1 cellular context compared by ENCODE assay signal in genomic region chr6:43265564-43265963, GRCh38.
A peak's percentile ranks its signal among the peaks of the same experiment; 100 is the strongest.
TF ChIP-seq lines count a peak whose summit lies in the region.

No MANE protein-coding gene starts in this region.

TF ChIP-seq in HepG2, 621 proteins besides CTCF, POLR2A, EP300 and RAD21 (continued from another document and continues in another):
- TF ChIP-seq TIGD3 (CRISPR knock-in tag; IDR thresholded peaks at IDR 0.05; ENCODE audit: borderline replicate concordance) (no peak), CHD4 (IDR thresholded peaks at IDR 0.05; ENCODE audit: borderline replicate concordance, low read length) (no peak), E2F2 (CRISPR knock-in tag; IDR thresholded peaks at IDR 0.05; ENCODE audit: borderline replicate concordance) (no peak), DRAP1 (CRISPR knock-in tag; IDR thresholded peaks at IDR 0.05) (no peak), ZNF639 (CRISPR knock-in tag; conservative IDR thresholded peaks at IDR 0.05) (no peak), HOXA9 (CRISPR knock-in tag; IDR thresholded peaks at IDR 0.05; ENCODE audit: borderline replicate concordance) (no peak), POLR2G (IDR thresholded peaks at IDR 0.05; ENCODE audit: low read depth, low read length) (no peak), ZSCAN9 (CRISPR knock-in tag; IDR thresholded peaks at IDR 0.05; ENCODE audit: borderline replicate concordance) (no peak), ZBTB25 (CRISPR knock-in tag; IDR thresholded peaks at IDR 0.05) (no peak), GATAD1 (CRISPR knock-in tag; IDR thresholded peaks at IDR 0.05) (no peak), MBD4 (IDR thresholded peaks at IDR 0.05; ENCODE audit: borderline replicate concordance, low read length) (no peak), TRIM22 (IDR thresholded peaks at IDR 0.05) (no peak), ZNF225 (CRISPR knock-in tag; IDR thresholded peaks at IDR 0.05) (no peak), HNF1A (IDR thresholded peaks at IDR 0.05; ENCODE audit: low read depth) (no peak), HNF1A (CRISPR knock-in tag; IDR thresholded peaks at IDR 0.05; ENCODE audit: borderline replicate concordance) (no peak), DNMT3B (CRISPR knock-in tag; conservative IDR thresholded peaks at IDR 0.05) (no peak), FUBP1 (CRISPR knock-in tag; IDR thresholded peaks at IDR 0.05; ENCODE audit: borderline replicate concordance) (no peak), ZNF18 (CRISPR knock-in tag; IDR thresholded peaks at IDR 0.05; ENCODE audit: insufficient replicate concordance) (no peak), FOXC1 (CRISPR knock-in tag; IDR thresholded peaks at IDR 0.05; ENCODE audit: borderline replicate concordance) (no peak), ZGPAT (CRISPR knock-in tag; IDR thresholded peaks at IDR 0.05) (no peak; the same call in 1 of the 2 replicates), ZNF674 (CRISPR knock-in tag; IDR thresholded peaks at IDR 0.05; ENCODE audit: low read depth) (no peak), ZUFSP (CRISPR knock-in tag; IDR thresholded peaks at IDR 0.05; ENCODE audit: borderline replicate concordance) (no peak), SKIL (CRISPR knock-in tag; IDR thresholded peaks at IDR 0.05; ENCODE audit: borderline replicate concordance) (no peak), ZNF800 (CRISPR knock-in tag; IDR thresholded peaks at IDR 0.05) (no peak), RORA (CRISPR knock-in tag; IDR thresholded peaks at IDR 0.05) (no peak), GATAD2A (CRISPR knock-in tag; IDR thresholded peaks at IDR 0.05) (peak; percentile 88)
